Comparison of ENCODE assay signal across 8 cellular contexts in the genomic region with DNA sequence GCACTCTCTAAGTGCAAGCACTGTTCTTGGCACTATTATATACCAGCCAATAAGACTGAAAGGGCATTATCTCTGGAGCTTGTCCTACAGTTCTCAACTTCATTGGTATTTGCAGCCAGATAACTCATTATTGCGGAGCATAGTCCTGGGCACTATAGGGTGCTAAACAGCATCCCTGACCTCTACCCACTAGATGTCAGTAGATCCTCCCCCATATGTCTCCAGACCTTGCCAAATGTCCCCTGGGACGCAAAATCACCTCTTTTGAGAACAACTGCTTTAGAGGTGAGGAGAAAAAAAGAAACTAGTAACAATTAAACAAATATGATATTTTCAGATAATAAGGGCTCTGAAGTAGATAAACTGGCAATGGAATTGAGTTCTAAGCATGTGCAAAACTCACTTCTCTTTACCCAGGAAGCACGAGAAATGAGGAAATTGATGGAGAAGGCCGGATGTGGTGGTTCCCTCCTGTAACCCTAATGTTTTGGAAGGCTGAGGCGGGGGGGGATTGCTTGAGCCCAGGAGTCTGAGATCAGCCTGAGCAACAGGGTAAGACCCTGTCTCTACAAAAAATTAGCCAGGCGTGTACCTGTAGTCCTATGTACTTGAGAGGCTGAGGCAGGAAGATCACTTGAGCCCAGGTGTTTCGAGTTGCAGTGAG.
DNase-seq lines count a peak whose midpoint lies in the region; ATAC-seq and TF ChIP-seq lines count a peak whose summit lies in the region.

No MANE protein-coding gene starts in this region.

- H3K4me1 ChIP-seq in NT2/D1 (ENCODE audit: insufficient read depth, insufficient read length) (no peaks in the 10 kb centered on the region), thyroid gland (peaks cover 6 to 25% of the 10 kb centered on the region in 2 donors)

- intact Hi-C loops in thyroid gland (cut with DNase I) = no loop called here

- 61 to 62% methylated on average over 7 of the region's 7 CpGs for WGBS in thyroid gland, 2 donors

- no peaks in the 10 kb centered on the region for H3K27me3 Mint-ChIP-seq in T-helper 2 cell treated with Interferon-gamma antibody and Interleukin-4, amounts not matched to agents 5 μg/mL and 100 μg/mL, for 36 hours (ENCODE audit: low read depth)

- no peak overlapping the region for H3K27ac Mint-ChIP-seq in T-helper 2 cell treated with Interferon-gamma antibody and Interleukin-4, amounts not matched to agents 5 μg/mL and 100 μg/mL, for 36 hours

- H3K9ac ChIP-seq in NT2/D1 (ENCODE audit: insufficient read length, low read depth) = no peak overlapping the region

- no peak overlapping the region for H3K4me3 Mint-ChIP-seq in T-helper 2 cell treated with Interferon-gamma antibody and Interleukin-4, amounts not matched to agents 5 μg/mL and 100 μg/mL, for 36 hours

- no peaks in the 10 kb centered on the region for H3K36me3 ChIP-seq in NT2/D1 (ENCODE audit: insufficient read depth, insufficient read length, low read length)
- no peaks in the 10 kb centered on the region for H3K36me3 ChIP-seq in thyroid gland

- H3K4me1 Mint-ChIP-seq in T-helper 2 cell treated with Interferon-gamma antibody and Interleukin-4, amounts not matched to agents 5 μg/mL and 100 μg/mL, for 36 hours (ENCODE audit: low read depth) = peaks cover 43% of the 10 kb centered on the region

- no peak overlapping the region for H3K27ac ChIP-seq in thyroid gland

- no peak for TF ChIP-seq POLR2A in thyroid gland (IDR thresholded peaks at IDR 0.05)

- ATAC-seq in HG02623 (IDR thresholded peaks at IDR 0.05; ENCODE audit: unreplicated experiment) = peak; percentile 40

- H3K9me3 ChIP-seq in NT2/D1 (ENCODE audit: insufficient read depth, low read length) = no peaks in the 10 kb centered on the region
- H3K9me3 ChIP-seq in thyroid gland = no peaks in the 10 kb centered on the region

- H3K36me3 Mint-ChIP-seq in T-helper 2 cell treated with Interferon-gamma antibody and Interleukin-4, amounts not matched to agents 5 μg/mL and 100 μg/mL, for 36 hours (ENCODE audit: low read depth) = no peaks in the 10 kb centered on the region

- H3K9me3 Mint-ChIP-seq in T-helper 2 cell treated with Interferon-gamma antibody and Interleukin-4, amounts not matched to agents 5 μg/mL and 100 μg/mL, for 36 hours = no peaks in the 10 kb centered on the region

- no peaks in the 10 kb centered on the region for H3K27me3 ChIP-seq in NT2/D1 (ENCODE audit: insufficient read depth, insufficient read length)
- no peaks in the 10 kb centered on the region for H3K27me3 ChIP-seq in thyroid gland

- no peak overlapping the region for H3K4me3 ChIP-seq in NT2/D1 (ENCODE audit: insufficient read length, low read depth)
- no peak overlapping the region for H3K4me3 ChIP-seq in epithelial cell of proximal tubule (ENCODE audit: low read depth, low read length)
- no peak overlapping the region for H3K4me3 ChIP-seq in thyroid gland (replicated peaks in 1 of 3)

- DNase-seq in NOMO-1 (lab: John Stamatoyannopoulos, UW; ENCODE audit: unreplicated experiment in 2 of 2) (peak; percentile 5 to 31), NOMO-1 treated with dmso at 0.1 percent for 144 hours (lab: John Stamatoyannopoulos, UW; ENCODE audit: unreplicated experiment) (no peak), NT2/D1 (ENCODE audit: low read depth, low spot score) (peak; percentile 23), epithelial cell of proximal tubule (ENCODE audit: low read depth) (no peak), thyroid gland (peak; percentile 29 to 35), retina (no peak)
- no peak for DNase-seq in T-helper 2 cell treated with Interferon-gamma antibody and Interleukin-4, amounts not matched to agents 5 μg/mL and 100 μg/mL, for 36 hours (ENCODE audit: low spot score)

- TF ChIP-seq CTCF in epithelial cell of proximal tubule (conservative IDR thresholded peaks at IDR 0.05; ENCODE audit: low read depth, low read length) (peak; percentile 65), thyroid gland (IDR thresholded peaks at IDR 0.05) (peak in 2 of 6 experiments; percentile 32 to 38)

Comparison
In these comparisons a context has a peak if more than half of its experiments do, and no peak if none do; other contexts are left out.
1. DNase-seq: peak in NOMO-1 (2 of 2), NT2/D1 (single experiment) and thyroid gland (2 of 2); none in NOMO-1 treated with dmso at 0.1 percent for 144 hours (single experiment), epithelial cell of proximal tubule (single experiment), T-helper 2 cell treated with Interferon-gamma antibody and Interleukin-4, amounts not matched to agents 5 μg/mL and 100 μg/mL, for 36 hours (single experiment) and retina (single experiment).